In genomic region chr18:37258819-37259218, GRCh38 we compare ENCODE assay signal across 19 cellular contexts.
DNase-seq lines count a peak whose midpoint lies in the region; ATAC-seq, FAIRE-seq and TF ChIP-seq lines count a peak whose summit lies in the region.
"Had no signal": no experiment of that assay in that cellular context is flagged by ENCODE, and none has a peak within 500 bp of the region (broad histone marks: within the 10 kb centered on the region; RNA-seq: fewer than 3 reads in every experiment).

No MANE protein-coding gene starts in this region.

- no peak for FAIRE-seq in kidney (lab: Jason Lieb, UNC)
- FAIRE-seq: GM12878 had no signal

- H3K4me1 ChIP-seq in RWPE2 (ENCODE audit: insufficient read depth, poor library complexity, severe bottlenecking), result no peaks in the 10 kb centered on the region
- H3K4me1 ChIP-seq in kidney (ENCODE audit: control insufficient read depth in 1 of 2, insufficient read depth in 1 of 2, low read depth in 1 of 2, low read length in 2 of 2), result no peaks in the 10 kb centered on the region

- H3K9me3 Mint-ChIP-seq in CD14-positive monocyte, result peaks cover 0 to 9% (median 2%) of the 10 kb centered on the region in 7 donors
- H3K9me3 Mint-ChIP-seq: GM23338, HFFc6 had no signal

- no peak for ATAC-seq in RWPE2 (ENCODE audit: low read depth)
- no peak for ATAC-seq in HG03196 (IDR thresholded peaks at IDR 0.05; ENCODE audit: unreplicated experiment)
- ATAC-seq: GM12878, GM23338, HCT116 had no signal

- H3K36me3 Mint-ChIP-seq in CD14-positive monocyte, result peaks cover 0 to 3% of the 10 kb centered on the region in 2 donors
- H3K36me3 Mint-ChIP-seq: CD4-positive, CD25-positive, alpha-beta regulatory T cell; CD8-positive, alpha-beta memory T cell had no signal

- H3K27ac ChIP-seq in RWPE2 (ENCODE audit: poor library complexity, severe bottlenecking) (no peak overlapping the region), kidney (ENCODE audit: low read depth in 2 of 2, low read length in 2 of 2) (no peak overlapping the region), temporal lobe (ENCODE audit: low read depth, low read length) (peak overlapping the region; percentile 70)
- H3K27ac ChIP-seq: BLaER1 treated with 17β-estradiol and CSF1 and Interleukin-3, amounts not matched to agents 10 nM and 100 nM had no signal

- no peaks in the 10 kb centered on the region for H3K36me3 ChIP-seq in RWPE2 (ENCODE audit: low read depth)
- no peaks in the 10 kb centered on the region for H3K36me3 ChIP-seq in kidney (ENCODE audit: control insufficient read depth in 1 of 2, insufficient read depth in 2 of 2, low read length in 2 of 2)
- H3K36me3 ChIP-seq: BLaER1 treated with 17β-estradiol and CSF1 and Interleukin-3, amounts not matched to agents 10 nM and 100 nM had no signal

- H3K9me3 ChIP-seq in RWPE2 (ENCODE audit: severe bottlenecking), result no peaks in the 10 kb centered on the region
- no peaks in the 10 kb centered on the region for H3K9me3 ChIP-seq in kidney (ENCODE audit: control insufficient read depth in 1 of 2, low read length in 2 of 2)
- H3K9me3 ChIP-seq: BLaER1 treated with 17β-estradiol and CSF1 and Interleukin-3, amounts not matched to agents 10 nM and 100 nM had no signal

- peak overlapping the region in 1 of 7 donors; percentile 10 for H3K27ac Mint-ChIP-seq in CD14-positive monocyte
- H3K27ac Mint-ChIP-seq: B cell; CD4-positive, CD25-positive, alpha-beta regulatory T cell; GM23338; HFFc6 had no signal

- no peak overlapping the region for H3K9ac ChIP-seq in kidney (ENCODE audit: low read length in 2 of 2)
- H3K9ac ChIP-seq: BLaER1 treated with 17β-estradiol and CSF1 and Interleukin-3, amounts not matched to agents 10 nM and 100 nM had no signal

- H3K4me3 ChIP-seq in RWPE2 (ENCODE audit: severe bottlenecking) (no peak overlapping the region), kidney (ENCODE audit: low read length in 2 of 2) (no peak overlapping the region)
- H3K4me3 ChIP-seq: BLaER1 treated with 17β-estradiol and CSF1 and Interleukin-3, amounts not matched to agents 10 nM and 100 nM; GM12878; GM23338 had no signal

- H3K4me3 Mint-ChIP-seq in CD14-positive monocyte, result peak overlapping the region in 1 of 2 donors; percentile 4
- H3K4me3 Mint-ChIP-seq: B cell; CD4-positive, CD25-positive, alpha-beta regulatory T cell; CD8-positive, alpha-beta memory T cell; GM23338; HFFc6 had no signal

- intact Hi-C loops in CD14-positive monocyte (cut with micrococcal nuclease), result no loop called here
- intact Hi-C loops in kidney (cut with DNase I), result no loop called here

- peaks cover 2% of the 10 kb centered on the region for H3K4me1 Mint-ChIP-seq in CD14-positive monocyte

- TF ChIP-seq CTCF in CD14-positive monocyte (IDR thresholded peaks at IDR 0.05), result no peak
- no peak for TF ChIP-seq CTCF in RWPE2 (IDR thresholded peaks at IDR 0.05; ENCODE audit: poor library complexity, severe bottlenecking)
- TF ChIP-seq CTCF in kidney (IDR thresholded peaks at IDR 0.05; ENCODE audit: borderline replicate concordance, extremely low read depth, insufficient read depth), result no peak

- peaks cover 17% of the 10 kb centered on the region for H3K27me3 ChIP-seq in RWPE2 (ENCODE audit: insufficient read depth, poor library complexity, severe bottlenecking)

- peak; percentile 15 for DNase-seq in CD14-positive monocyte (ENCODE audit: low spot score)
- peak; percentile 16 for DNase-seq in RWPE2 (ENCODE audit: low spot score)
- DNase-seq in kidney, result peak; percentile 56
- DNase-seq in activated gamma-delta T cell (lab: John Stamatoyannopoulos, UW), result no peak
- DNase-seq: CD4-positive, CD25-positive, alpha-beta regulatory T cell; COR-L47; DMS 273 treated with DMSO at 0.1 percent for 48 hours; DMS53; DND-41; EL; HFFc6 had no signal

- H3K27me3 Mint-ChIP-seq in CD14-positive monocyte (ENCODE audit: low read depth in 3 of 3), result peaks cover 26 to 32% (median 32%) of the 10 kb centered on the region in 3 donors
